In genomic region chr4:169795585-169795984, GRCh38 we compare ENCODE assay signal across 19 cellular contexts. TPM values are rescaled to one million over a fixed set of nuclear protein-coding genes. Genes with fewer than 3 reads are reported as not detected.
DNase-seq lines count a peak whose midpoint lies in the region; ATAC-seq, FAIRE-seq and TF ChIP-seq lines count a peak whose summit lies in the region.
"Had no signal": no experiment of that assay in that cellular context is flagged by ENCODE, and none has a peak within 500 bp of the region (broad histone marks: within the 10 kb centered on the region; RNA-seq: fewer than 3 reads in every experiment).

No MANE protein-coding gene starts in this region.

- no peak overlapping the region for H3K4me3 ChIP-seq in epithelial cell of esophagus (ENCODE audit: low read length)
- H3K4me3 ChIP-seq: ascending aorta, left lung had no signal

- peak; percentile 34 for ATAC-seq in omental fat pad (ENCODE audit: low FRiP score)
- ATAC-seq: left lung; natural killer cell treated with Interleukin-12 subunit alpha and Interleukin-12 subunit beta and Interleukin-15 and Interleukin-18, amount 100 ng/mL, for 72 hours had no signal

- DNase-seq in ELR (ENCODE audit: low read depth) = peak; percentile 71
- peak; percentile 44 for DNase-seq in RCC 7860 (ENCODE audit: low spot score)
- DNase-seq in epithelial cell of esophagus (ENCODE audit: low read depth) = peak; percentile 65
- no peak for DNase-seq in omental fat pad (ENCODE audit: low spot score)
- DNase-seq in NCI-H146 (lab: John Stamatoyannopoulos, UW) = no peak
- DNase-seq in medulla oblongata (ENCODE audit: extremely low spot score) = no peak
- DNase-seq in frontal cortex (ENCODE audit: low spot score in 2 of 2) = no peak
- DNase-seq: activated CD4-positive, alpha-beta T cell treated with anti-CD3 and anti-CD28 coated beads, Interleukin-2, amount 50 U/mL, for 1 hour; effector CD4-positive, alpha-beta T cell; GOT3; KBM-7; left lung; NCI-H1436 treated with DMSO at 0.1 percent for 48 hours; NCI-H524 treated with DMSO at 0.1 percent for 48 hours; stimulated activated CD4-positive, alpha-beta T cell treated with anti-CD3 and anti-CD28 coated beads, Interleukin-2, amount 100 ng/mL, for 48 hours; T-helper 2 cell; trophoblast cell had no signal

- TF ChIP-seq CTCF in epithelial cell of esophagus (IDR thresholded peaks at IDR 0.05; ENCODE audit: insufficient read depth, low read depth, low read length, missing control alignments) (no peak), omental fat pad (IDR thresholded peaks at IDR 0.05) (no peak)

- FAIRE-seq in RCC 7860 (lab: Jason Lieb, UNC) (no peak), frontal cortex (lab: Jason Lieb, UNC) (no peak)

RNA-seq across cellular contexts. Expression of gene HPF1, which starts 37.8 kb away (rescaled TPM):
- total RNA-seq in omental fat pad (10 to 100 TPM in 3 of 4 donors, 1 to 10 TPM in 1; 9.2 to 28.7 (median 23.0) TPM), frontal cortex (33.8 TPM)

Comparison
In these comparisons a context has a peak if more than half of its experiments do, and no peak if none do; other contexts are left out.
1. DNase-seq: peak in ELR (single experiment), RCC 7860 (single experiment) and epithelial cell of esophagus (single experiment); none in omental fat pad (single experiment), NCI-H146 (single experiment), medulla oblongata (single experiment) and frontal cortex (0 of 2).